In the genomic region with DNA sequence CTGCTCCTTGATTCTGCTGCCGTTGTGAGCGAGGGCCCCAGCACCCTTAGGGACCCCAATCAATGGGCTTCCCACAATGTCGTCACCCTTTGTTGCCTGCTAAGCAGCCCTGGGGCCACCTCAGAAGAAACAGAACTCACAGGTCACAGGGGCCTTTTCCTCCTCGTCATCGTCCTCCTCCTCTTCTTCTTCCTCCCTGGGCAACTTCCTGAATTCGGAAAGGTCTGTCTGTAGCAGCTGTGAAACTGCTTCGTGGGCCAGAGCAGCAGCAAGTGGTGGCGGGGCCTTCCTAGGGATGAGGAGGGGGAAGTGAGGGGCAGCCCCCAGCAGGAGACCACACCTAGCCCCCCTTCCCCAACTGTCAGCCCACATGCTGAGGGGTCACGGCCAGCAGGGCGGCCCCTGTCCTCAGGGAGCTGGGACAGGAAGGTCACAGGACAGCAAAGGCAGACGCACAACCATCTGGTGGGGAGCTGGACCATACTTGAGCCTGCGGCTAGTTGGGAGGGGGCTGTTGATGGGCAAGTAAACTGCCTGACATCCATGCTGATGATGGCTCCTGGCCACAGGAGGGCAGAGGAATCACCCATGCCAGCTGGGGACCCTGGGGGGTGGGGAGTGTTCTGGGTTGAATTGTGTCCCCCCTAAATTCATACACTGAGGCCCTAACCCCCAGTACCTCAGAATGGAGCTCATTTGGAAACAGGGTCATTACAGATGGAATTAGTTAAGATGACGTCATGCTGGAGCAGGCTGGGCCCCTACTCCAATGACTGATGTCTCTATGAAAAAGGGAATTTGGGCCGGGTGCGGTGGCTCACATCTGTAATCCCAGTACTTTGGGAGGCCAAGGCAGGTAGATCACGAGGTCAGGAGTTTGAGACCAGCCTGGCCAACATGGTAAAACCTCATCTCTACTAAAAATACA, we compare ENCODE assay signal across 1 cellular context.
TF ChIP-seq lines count a peak whose summit lies in the region.

No MANE protein-coding gene starts in this region.

TF ChIP-seq in K562, 482 proteins besides CTCF, POLR2A, EP300 and RAD21 (continued from another document):
- TF ChIP-seq, protein P1, sequence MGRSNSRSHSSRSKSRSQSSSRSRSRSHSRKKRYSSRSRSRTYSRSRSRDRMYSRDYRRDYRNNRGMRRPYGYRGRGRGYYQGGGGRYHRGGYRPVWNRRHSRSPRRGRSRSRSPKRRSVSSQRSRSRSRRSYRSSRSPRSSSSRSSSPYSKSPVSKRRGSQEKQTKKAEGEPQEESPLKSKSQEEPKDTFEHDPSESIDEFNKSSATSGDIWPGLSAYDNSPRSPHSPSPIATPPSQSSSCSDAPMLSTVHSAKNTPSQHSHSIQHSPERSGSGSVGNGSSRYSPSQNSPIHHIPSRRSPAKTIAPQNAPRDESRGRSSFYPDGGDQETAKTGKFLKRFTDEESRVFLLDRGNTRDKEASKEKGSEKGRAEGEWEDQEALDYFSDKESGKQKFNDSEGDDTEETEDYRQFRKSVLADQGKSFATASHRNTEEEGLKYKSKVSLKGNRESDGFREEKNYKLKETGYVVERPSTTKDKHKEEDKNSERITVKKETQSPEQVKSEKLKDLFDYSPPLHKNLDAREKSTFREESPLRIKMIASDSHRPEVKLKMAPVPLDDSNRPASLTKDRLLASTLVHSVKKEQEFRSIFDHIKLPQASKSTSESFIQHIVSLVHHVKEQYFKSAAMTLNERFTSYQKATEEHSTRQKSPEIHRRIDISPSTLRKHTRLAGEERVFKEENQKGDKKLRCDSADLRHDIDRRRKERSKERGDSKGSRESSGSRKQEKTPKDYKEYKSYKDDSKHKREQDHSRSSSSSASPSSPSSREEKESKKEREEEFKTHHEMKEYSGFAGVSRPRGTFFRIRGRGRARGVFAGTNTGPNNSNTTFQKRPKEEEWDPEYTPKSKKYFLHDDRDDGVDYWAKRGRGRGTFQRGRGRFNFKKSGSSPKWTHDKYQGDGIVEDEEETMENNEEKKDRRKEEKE (IDR thresholded peaks at IDR 0.05; ENCODE audit: borderline replicate concordance in 1 of 2, control insufficient read depth in 1 of 2, low read depth in 2 of 2, low read length in 1 of 2), result no peak
- TF ChIP-seq ZNF274 (IDR thresholded peaks at IDR 0.05; ENCODE audit: borderline replicate concordance, low read depth, low read length) (no peak), ZNF239 (CRISPR knock-in tag; IDR thresholded peaks at IDR 0.05) (no peak), PTRF (tag; IDR thresholded peaks at IDR 0.05) (no peak), PHB2 (IDR thresholded peaks at IDR 0.05; ENCODE audit: low read depth) (no peak), ZC3H4 (CRISPR knock-in tag; IDR thresholded peaks at IDR 0.05; ENCODE audit: borderline replicate concordance) (no peak), ZNF124 (CRISPR knock-in tag; IDR thresholded peaks at IDR 0.05) (no peak), SMC3 (conservative IDR thresholded peaks at IDR 0.05; ENCODE audit: insufficient read depth, low read depth, low read length) (0 out of 2 replicates have a peak, but pooled peaks have one; percentile 7), SRF (CRISPR knock-in tag; IDR thresholded peaks at IDR 0.05) (no peak), ETV6 (IDR thresholded peaks at IDR 0.05; ENCODE audit: borderline replicate concordance in 1 of 2, low read depth in 2 of 2, low read length in 1 of 2) (no peak), ETV6 (CRISPR knock-in tag; IDR thresholded peaks at IDR 0.05; ENCODE audit: borderline replicate concordance) (no peak), BMI1 (IDR thresholded peaks at IDR 0.05; ENCODE audit: low read length) (no peak), TEAD2 (tag; IDR thresholded peaks at IDR 0.05) (no peak), SIN3A (IDR thresholded peaks at IDR 0.05; ENCODE audit: borderline replicate concordance in 2 of 2, control insufficient read depth in 1 of 2, low read depth in 2 of 2, low read length in 2 of 2) (0 out of 4 replicates have a peak, but pooled peaks of 1 of the 2 experiments have one; percentile 24), NCOA2 (IDR thresholded peaks at IDR 0.05; ENCODE audit: partially characterized antibody in 2 of 2) (no peak)
- TF ChIP-seq, protein P2, sequence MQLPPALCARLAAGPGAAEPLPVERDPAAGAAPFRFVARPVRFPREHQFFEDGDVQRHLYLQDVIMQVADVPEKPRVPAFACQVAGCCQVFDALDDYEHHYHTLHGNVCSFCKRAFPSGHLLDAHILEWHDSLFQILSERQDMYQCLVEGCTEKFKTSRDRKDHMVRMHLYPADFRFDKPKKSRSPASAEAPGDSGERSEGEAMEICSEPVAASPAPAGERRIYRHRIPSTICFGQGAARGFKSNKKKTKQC (CRISPR knock-in tag; IDR thresholded peaks at IDR 0.05), result no peak
- TF ChIP-seq, protein P3, sequence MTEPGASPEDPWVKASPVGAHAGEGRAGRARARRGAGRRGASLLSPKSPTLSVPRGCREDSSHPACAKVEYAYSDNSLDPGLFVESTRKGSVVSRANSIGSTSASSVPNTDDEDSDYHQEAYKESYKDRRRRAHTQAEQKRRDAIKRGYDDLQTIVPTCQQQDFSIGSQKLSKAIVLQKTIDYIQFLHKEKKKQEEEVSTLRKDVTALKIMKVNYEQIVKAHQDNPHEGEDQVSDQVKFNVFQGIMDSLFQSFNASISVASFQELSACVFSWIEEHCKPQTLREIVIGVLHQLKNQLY (CRISPR knock-in tag; conservative IDR thresholded peaks at IDR 0.05), result 0 out of 4 replicates have a peak, but pooled peaks of 1 of the 2 experiments have one; percentile 75
